Comparison of ENCODE assay signal across 9 cellular contexts in genomic region chr12:108690799-108691153, GRCh38. TPM values are rescaled to one million over a fixed set of nuclear protein-coding genes. Genes with fewer than 3 reads are reported as not detected.
A peak's percentile ranks its signal among the peaks of the same experiment; 100 is the strongest.
DNase-seq lines count a peak whose midpoint lies in the region; ATAC-seq, FAIRE-seq and TF ChIP-seq lines count a peak whose summit lies in the region.
"Had no signal": no experiment of that assay in that cellular context is flagged by ENCODE, and none has a peak within 500 bp of the region (broad histone marks: within the 10 kb centered on the region; RNA-seq: fewer than 3 reads in every experiment).

No MANE protein-coding gene starts in this region.

- DNase-seq in epithelial cell of proximal tubule (ENCODE audit: low read depth) (no peak), skeletal muscle cell (ENCODE audit: low read depth) (no peak), H54 (ENCODE audit: insufficient read length, low spot score) (no peak)

- no peak for FAIRE-seq in H54 (lab: Jason Lieb, UNC)
- FAIRE-seq: islet of Langerhans had no signal

- H3K4me3 ChIP-seq in GM12875 (ENCODE audit: low read depth, low read length) = peak overlapping the region; percentile 0
- peak overlapping the region; percentile 36 for H3K4me3 ChIP-seq in epithelial cell of proximal tubule (ENCODE audit: low read depth, low read length)
- peak overlapping the region; percentile 21 for H3K4me3 ChIP-seq in skeletal muscle cell (ENCODE audit: low read depth, low read length)

- TF ChIP-seq POLR2A in H54 (IDR thresholded peaks at IDR 0.05; ENCODE audit: low read depth, low read length) = no peak

- no peak for TF ChIP-seq CTCF in GM12875 (IDR thresholded peaks at IDR 0.05; ENCODE audit: borderline replicate concordance, insufficient read depth, low read depth, low read length)
- TF ChIP-seq CTCF in epithelial cell of proximal tubule (conservative IDR thresholded peaks at IDR 0.05; ENCODE audit: low read depth, low read length) = no peak

- ATAC-seq in GM21423 (IDR thresholded peaks at IDR 0.05; ENCODE audit: unreplicated experiment) (no peak), GM21825 (IDR thresholded peaks at IDR 0.05; ENCODE audit: unreplicated experiment) (no peak), HG03039 (IDR thresholded peaks at IDR 0.05; ENCODE audit: unreplicated experiment) (no peak)

TF ChIP-seq in PFSK-1, 5 proteins besides CTCF, POLR2A, EP300 and RAD21:
- TF ChIP-seq TAF1 (IDR thresholded peaks at IDR 0.05; ENCODE audit: borderline replicate concordance, insufficient read depth, low read length) = peak; percentile 20; the same call in 1 of the 2 replicates
- no peak for TF ChIP-seq REST (IDR thresholded peaks at IDR 0.05; ENCODE audit: insufficient read depth in 1 of 2, low read depth in 2 of 2, low read length in 2 of 2)
- TF ChIP-seq FOXP2 (optimal IDR thresholded peaks at IDR 0.05; ENCODE audit: borderline replicate concordance, extremely low read depth, extremely low read length, insufficient read depth) = no peak
- TF ChIP-seq POLR2AphosphoS5 (IDR thresholded peaks at IDR 0.05; ENCODE audit: low read depth, low read length) = no peak

RNA-seq across cellular contexts. Expression of gene CORO1C, which starts 40.5 kb away (rescaled TPM):
- polyA plus RNA-seq in PFSK-1 (2012; ENCODE audit: insufficient read length, low read depth) = 53.9 TPM
- total RNA-seq in epithelial cell of proximal tubule = 152 and 157 TPM in 2 replicates

RNA-seq across cellular contexts. Expression of gene SELPLG, which starts 57.1 kb away (rescaled TPM):
- 1.0 TPM for polyA plus RNA-seq in PFSK-1 (2012; ENCODE audit: insufficient read length, low read depth)
- total RNA-seq in epithelial cell of proximal tubule = 0.46 and 1.0 TPM in 2 replicates
